In the genomic region with DNA sequence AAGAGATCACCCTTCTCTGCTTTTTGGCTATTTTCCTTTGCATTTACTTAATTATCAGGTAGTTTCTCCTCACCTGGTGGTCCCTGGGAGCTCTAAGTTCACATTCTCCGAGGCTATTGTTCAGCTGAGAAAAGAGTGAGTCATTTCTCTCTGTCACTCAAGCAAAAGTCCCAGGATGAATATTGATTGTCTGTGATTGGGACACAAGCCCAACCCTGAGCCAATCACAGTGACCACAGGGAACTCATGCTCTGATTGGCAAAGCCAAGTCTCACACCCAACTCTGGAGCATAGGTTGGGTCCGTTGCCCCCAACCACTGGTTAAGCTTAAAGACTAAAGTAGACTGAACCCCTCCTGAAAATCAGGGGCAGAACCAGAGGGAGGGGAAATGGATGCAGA, we compare ENCODE assay signal across 28 cellular contexts. TPM values are rescaled to one million over a fixed set of nuclear protein-coding genes. Genes with fewer than 3 reads are reported as not detected.
A peak's percentile ranks its signal among the peaks of the same experiment; 100 is the strongest.
DNase-seq lines count a peak whose midpoint lies in the region; ATAC-seq, FAIRE-seq and TF ChIP-seq lines count a peak whose summit lies in the region.
"Had no signal": no experiment of that assay in that cellular context is flagged by ENCODE, and none has a peak within 500 bp of the region (broad histone marks: within the 10 kb centered on the region; RNA-seq: fewer than 3 reads in every experiment).

No MANE protein-coding gene starts in this region.

- DNase-seq in HepG2 (ENCODE audit: low spot score) (peak; percentile 28), right lobe of liver (no peak), RWPE1 (ENCODE audit: low spot score) (no peak), foreskin keratinocyte (peak in 1 of 2 donors; percentile 71), KBM-7 (no peak), GM10266 (ENCODE audit: extremely low spot score) (no peak)
- no peak for DNase-seq in activated naive CD4-positive, alpha-beta T cell treated with anti-CD3 and anti-CD28 coated beads, Interleukin-2, amount 10 ng/mL, durations not matched to agents 7 days and 5 days
- DNase-seq in activated T-helper 1 cell treated with anti-CD3 and anti-CD28 coated beads, Interleukin-12 subunit alpha, Interleukin-12 subunit beta, Interleukin-2, Interleukin-4 antibody, amounts not matched to agents 30 ng/mL and 10 ng/mL and 1 ng/mL, durations not matched to agents 14 hours and 24 hours and 36 hours (ENCODE audit: low spot score), result no peak
- DNase-seq: activated CD4-positive, alpha-beta memory T cell treated with anti-CD3 and anti-CD28 coated beads for 36 hours; anterior cingulate cortex; caudate nucleus; CD4-positive, CD25-positive, alpha-beta regulatory T cell; left lung; NCI-H1048; NCI-H1694 treated with DMSO at 0.1 percent for 48 hours; NCI-H2171 treated with DMSO at 0.1 percent for 48 hours; NCI-H524 treated with DMSO at 0.1 percent for 48 hours; stimulated activated naive CD4-positive, alpha-beta T cell treated with Interleukin-2 at 50 U/mL for 16 hours; T-cell; testis had no signal

- no peak overlapping the region for H3K4me3 Mint-ChIP-seq in activated naive CD4-positive, alpha-beta T cell treated with anti-CD3 and anti-CD28 coated beads, Interleukin-2, amount 10 ng/mL, durations not matched to agents 7 days and 5 days
- H3K4me3 Mint-ChIP-seq in activated T-helper 1 cell treated with anti-CD3 and anti-CD28 coated beads, Interleukin-12 subunit alpha, Interleukin-12 subunit beta, Interleukin-2, Interleukin-4 antibody, amounts not matched to agents 30 ng/mL and 10 ng/mL and 1 ng/mL, durations not matched to agents 14 hours and 24 hours and 36 hours, result no peak overlapping the region
- H3K4me3 Mint-ChIP-seq: activated CD4-positive, alpha-beta memory T cell treated with anti-CD3 and anti-CD28 coated beads for 36 hours; activated naive CD8-positive, alpha-beta T cell; CD4-positive, CD25-positive, alpha-beta regulatory T cell; dendritic cell treated with granulocyte-macrophage colony-stimulating factor and Interleukin-4, amounts not matched to agents 40 ng/mL and 50 ng/mL, for 4 days; T-cell had no signal

- H3K79me2 ChIP-seq in HepG2 (ENCODE audit: insufficient read depth, low read length), result no peaks in the 10 kb centered on the region

- no peak for TF ChIP-seq EP300 in HepG2 (IDR thresholded peaks at IDR 0.05; ENCODE audit: low read depth in 2 of 2, low read length in 2 of 2)
- TF ChIP-seq EP300 in HepG2 (CRISPR knock-in tag; IDR thresholded peaks at IDR 0.05; ENCODE audit: borderline replicate concordance), result no peak

- ATAC-seq in HepG2 (no peak), right lobe of liver (no peak), foreskin keratinocyte (no peak)
- ATAC-seq: activated CD4-positive, CD25-positive, alpha-beta regulatory T cell treated with anti-CD3 and anti-CD28 coated beads, Interleukin-2, amount 50 U/mL, for 24 hours; T-cell had no signal

- intact Hi-C loops in HepG2 (cut with micrococcal nuclease; ENCODE audit: unreplicated experiment) (no loop called here), right lobe of liver (cut with DNase I) (no loop called here)
- intact Hi-C loops in activated T-helper 1 cell treated with anti-CD3 and anti-CD28 coated beads, Interleukin-12 subunit alpha, Interleukin-12 subunit beta, Interleukin-2, Interleukin-4 antibody, amounts not matched to agents 30 ng/mL and 10 ng/mL and 1 ng/mL, durations not matched to agents 14 hours and 24 hours and 36 hours (cut with micrococcal nuclease), result no loop called here

- H3K36me3 ChIP-seq in HepG2 (replicated peaks in 1 of 2; ENCODE audit: control insufficient read depth in 1 of 2, insufficient read depth in 2 of 2, low read length in 2 of 2) (no peaks in the 10 kb centered on the region), right lobe of liver (no peaks in the 10 kb centered on the region)
- H3K36me3 ChIP-seq: left lung, neutrophil, prostate gland had no signal

- no peak overlapping the region for H3K9ac ChIP-seq in HepG2 (ENCODE audit: insufficient read depth, low read depth, low read length)

- H3K4me3 ChIP-seq in HepG2 (replicated peaks in 1 of 3; ENCODE audit: insufficient read depth in 1 of 3, low read depth in 2 of 3, low read length in 3 of 3) (no peak overlapping the region), right lobe of liver (no peak overlapping the region)
- H3K4me3 ChIP-seq: left lung, prostate gland, testis had no signal

- TF ChIP-seq CTCF in HepG2 (CRISPR knock-in tag; IDR thresholded peaks at IDR 0.05) (no peak), right lobe of liver (IDR thresholded peaks at IDR 0.05) (no peak), RWPE1 (conservative IDR thresholded peaks at IDR 0.05; ENCODE audit: low read depth) (no peak), foreskin keratinocyte (conservative IDR thresholded peaks at IDR 0.05) (no peak), GM10266 (IDR thresholded peaks at IDR 0.05; ENCODE audit: control insufficient read depth, insufficient read depth, low read depth, missing control alignments) (no peak)

- no peaks in the 10 kb centered on the region for H4K20me1 ChIP-seq in HepG2 (ENCODE audit: insufficient read depth, low read length)

- POLR2A ChIA-PET in HepG2 (lab: Yijun Ruan, JAX) (no interaction called here), RWPE1 (lab: Yijun Ruan, JAX; ENCODE audit: low non-redundant PET) (interaction anchor here (0.6 to 1.7 kb wide), 4 partner anchors 32 to 153 kb away, joined by 4 to 7 read pairs (median 4); a partner anchor contains a TSS)

- 4% methylated on average over 2 of the region's 2 CpGs for WGBS in HepG2 (ENCODE audit: low lambda C conversion rate)
- WGBS in right lobe of liver (ENCODE audit: insufficient coverage, low coverage, low lambda C conversion rate, missing lambda C conversion rate), result 23% methylated on average over 1 of the region's 2 CpGs

- H2AFZ ChIP-seq in HepG2 (ENCODE audit: low read length), result no peak overlapping the region

- H3K27ac Mint-ChIP-seq in activated naive CD4-positive, alpha-beta T cell treated with anti-CD3 and anti-CD28 coated beads, Interleukin-2, amount 10 ng/mL, durations not matched to agents 7 days and 5 days, result no peak overlapping the region
- H3K27ac Mint-ChIP-seq in activated T-helper 1 cell treated with anti-CD3 and anti-CD28 coated beads, Interleukin-12 subunit alpha, Interleukin-12 subunit beta, Interleukin-2, Interleukin-4 antibody, amounts not matched to agents 30 ng/mL and 10 ng/mL and 1 ng/mL, durations not matched to agents 14 hours and 24 hours and 36 hours, result no peak overlapping the region
- H3K27ac Mint-ChIP-seq: activated CD4-positive, alpha-beta memory T cell treated with anti-CD3 and anti-CD28 coated beads for 36 hours; activated naive CD8-positive, alpha-beta T cell; dendritic cell treated with granulocyte-macrophage colony-stimulating factor and Interleukin-4, amounts not matched to agents 40 ng/mL and 50 ng/mL, for 4 days; T-cell had no signal

- H3K27me3 ChIP-seq in HepG2 (ENCODE audit: control insufficient read depth in 1 of 2, insufficient read depth in 2 of 2, low read length in 2 of 2), result peaks cover 0 to 67% of the 10 kb centered on the region in 2 experiments; a peak in 3 of 5 replicates
- H3K27me3 ChIP-seq in right lobe of liver, result no peaks in the 10 kb centered on the region
- H3K27me3 ChIP-seq in foreskin keratinocyte, result no peaks in the 10 kb centered on the region
- H3K27me3 ChIP-seq: testis had no signal

- no peak for FAIRE-seq in HepG2 (lab: Jason Lieb, UNC)
- FAIRE-seq: urothelium cell line had no signal

- peaks cover 9% of the 10 kb centered on the region for H3K4me1 Mint-ChIP-seq in activated naive CD4-positive, alpha-beta T cell treated with anti-CD3 and anti-CD28 coated beads, Interleukin-2, amount 10 ng/mL, durations not matched to agents 7 days and 5 days
- no peaks in the 10 kb centered on the region for H3K4me1 Mint-ChIP-seq in activated T-helper 1 cell treated with anti-CD3 and anti-CD28 coated beads, Interleukin-12 subunit alpha, Interleukin-12 subunit beta, Interleukin-2, Interleukin-4 antibody, amounts not matched to agents 30 ng/mL and 10 ng/mL and 1 ng/mL, durations not matched to agents 14 hours and 24 hours and 36 hours (ENCODE audit: low read depth)

- in situ Hi-C loops in HepG2 (cut with HindIII; ENCODE audit: extremely low pct_ligation_motif_present, low pct_unique_long_range_greater_than_20kb) (no loop called here), KBM-7 (cut with MboI; ENCODE audit: low pct_unique_long_range_greater_than_20kb, low sequenced_read_pairs) (no loop called here)

- H3K9me3 ChIP-seq in HepG2 (ENCODE audit: low read length), result no peaks in the 10 kb centered on the region
- H3K9me3 ChIP-seq in right lobe of liver, result no peaks in the 10 kb centered on the region
- H3K9me3 ChIP-seq: left lung, neutrophil, prostate gland, testis had no signal

- H3K27ac ChIP-seq in HepG2 (ENCODE audit: extremely low read length, insufficient read depth, low read length) (no peak overlapping the region), right lobe of liver (no peak overlapping the region), RWPE1 (peak overlapping the region; percentile 98), foreskin keratinocyte (peak overlapping the region; percentile 98)
- H3K27ac ChIP-seq: HL-60, left lung, neutrophil, prostate gland, testis had no signal

- H3K4me1 ChIP-seq in HepG2 (ENCODE audit: insufficient read depth, low read length) (peaks cover 20% of the 10 kb centered on the region), right lobe of liver (no peaks in the 10 kb centered on the region), foreskin keratinocyte (peaks cover 71% of the 10 kb centered on the region)
- H3K4me1 ChIP-seq: left lung, prostate gland, testis had no signal

- no TSS peak for BruUV-seq in HepG2 (replicated peaks; lab: Mats Ljungman, UMichigan)

- peaks cover 17% of the 10 kb centered on the region for H3K27me3 Mint-ChIP-seq in activated naive CD4-positive, alpha-beta T cell treated with anti-CD3 and anti-CD28 coated beads, Interleukin-2, amount 10 ng/mL, durations not matched to agents 7 days and 5 days
- peaks cover 3% of the 10 kb centered on the region for H3K27me3 Mint-ChIP-seq in activated T-helper 1 cell treated with anti-CD3 and anti-CD28 coated beads, Interleukin-12 subunit alpha, Interleukin-12 subunit beta, Interleukin-2, Interleukin-4 antibody, amounts not matched to agents 30 ng/mL and 10 ng/mL and 1 ng/mL, durations not matched to agents 14 hours and 24 hours and 36 hours (ENCODE audit: insufficient read depth)

- no peak overlapping the region for H3K4me2 ChIP-seq in HepG2 (ENCODE audit: low read depth, low read length)

- CTCF ChIA-PET in HepG2 (lab: Yijun Ruan, JAX; ENCODE audit: low intra/inter-chr PET ratio, low total read pairs), result no interaction called here
- CTCF ChIA-PET in RWPE1 (lab: Yijun Ruan, JAX), result interaction anchor here (0.5 to 3.9 kb wide), 5 partner anchors 18 to 121 kb away, joined by 3 to 18 read pairs (median 6); no protein-coding TSS in a partner anchor
- CTCF ChIA-PET in activated naive CD4-positive, alpha-beta T cell treated with anti-CD3 and anti-CD28 coated beads, Interleukin-2, amount 10 ng/mL, durations not matched to agents 7 days and 5 days (lab: Charles Lee), result interaction anchor here (1.9 kb wide), 1 partner anchor 33 kb away, joined by 7 read pairs; no protein-coding TSS in a partner anchor

- TF ChIP-seq POLR2A in HepG2 (IDR thresholded peaks at IDR 0.05; ENCODE audit: insufficient read depth in 1 of 2, low read depth in 2 of 2, low read length in 2 of 2) (no peak), right lobe of liver (IDR thresholded peaks at IDR 0.05) (no peak)

- H3K9me3 Mint-ChIP-seq in activated naive CD4-positive, alpha-beta T cell treated with anti-CD3 and anti-CD28 coated beads, Interleukin-2, amount 10 ng/mL, durations not matched to agents 7 days and 5 days, result no peaks in the 10 kb centered on the region
- no peaks in the 10 kb centered on the region for H3K9me3 Mint-ChIP-seq in activated T-helper 1 cell treated with anti-CD3 and anti-CD28 coated beads, Interleukin-12 subunit alpha, Interleukin-12 subunit beta, Interleukin-2, Interleukin-4 antibody, amounts not matched to agents 30 ng/mL and 10 ng/mL and 1 ng/mL, durations not matched to agents 14 hours and 24 hours and 36 hours
- H3K9me3 Mint-ChIP-seq: activated CD4-positive, alpha-beta memory T cell treated with anti-CD3 and anti-CD28 coated beads for 36 hours; dendritic cell treated with granulocyte-macrophage colony-stimulating factor and Interleukin-4, amounts not matched to agents 40 ng/mL and 50 ng/mL, for 4 days; T-cell had no signal

- TF ChIP-seq RAD21 in HepG2 (CRISPR knock-in tag; IDR thresholded peaks at IDR 0.05), result no peak

- no peaks in the 10 kb centered on the region for H3K36me3 Mint-ChIP-seq in activated naive CD4-positive, alpha-beta T cell treated with anti-CD3 and anti-CD28 coated beads, Interleukin-2, amount 10 ng/mL, durations not matched to agents 7 days and 5 days
- H3K36me3 Mint-ChIP-seq in activated T-helper 1 cell treated with anti-CD3 and anti-CD28 coated beads, Interleukin-12 subunit alpha, Interleukin-12 subunit beta, Interleukin-2, Interleukin-4 antibody, amounts not matched to agents 30 ng/mL and 10 ng/mL and 1 ng/mL, durations not matched to agents 14 hours and 24 hours and 36 hours (ENCODE audit: low read depth), result no peaks in the 10 kb centered on the region
- H3K36me3 Mint-ChIP-seq: activated CD4-positive, alpha-beta memory T cell treated with anti-CD3 and anti-CD28 coated beads for 36 hours; activated naive CD8-positive, alpha-beta T cell; CD4-positive, CD25-positive, alpha-beta regulatory T cell; T-cell had no signal

RNA-seq across cellular contexts. Expression of a gene that starts 27.8 kb away (rescaled TPM):
- not detected in 2 replicates for total RNA-seq in HepG2 (2016; rRNA removed; fragmentation: Illumina TruSeq; extraction: Trizol)
- total RNA-seq in HepG2 (2016; cell fraction: cytosol; rRNA removed; fragmentation: Illumina TruSeq; extraction: Trizol; ENCODE audit: low read depth), result not detected in 2 replicates
- total RNA-seq in HepG2 (2016; cell fraction: insoluble cytoplasmic fraction; rRNA removed; fragmentation: Illumina TruSeq; extraction: Trizol), result not detected in 2 replicates
- total RNA-seq in HepG2 (2016; cell fraction: membrane; rRNA removed; fragmentation: Illumina TruSeq; extraction: Trizol), result not detected in 2 replicates
- not detected in 2 replicates for total RNA-seq in HepG2 (2016; cell fraction: nucleus; rRNA removed; fragmentation: Illumina TruSeq; extraction: Trizol)
- polyA plus RNA-seq in HepG2 (2011; rRNA removed), result under 0.01 TPM in 1 of 2 replicates, not detected in the other
- polyA plus RNA-seq in HepG2 (2011; cell fraction: cytosol; rRNA removed), result not detected in 2 replicates
- not detected in 2 replicates for polyA plus RNA-seq in HepG2 (2011; cell fraction: nucleus; rRNA removed)
- 0.03 and 0.07 TPM in 2 replicates for polyA plus RNA-seq in HepG2 (2012)
- polyA plus RNA-seq in HepG2 (2016; cell fraction: cytosol; fragmentation: Illumina TruSeq; extraction: Trizol; ENCODE audit: low read depth), result not detected in 2 replicates
- polyA plus RNA-seq in HepG2 (2016; cell fraction: insoluble cytoplasmic fraction; fragmentation: Illumina TruSeq; extraction: Trizol; ENCODE audit: low read depth), result not detected in 2 replicates
- not detected in 2 replicates for polyA plus RNA-seq in HepG2 (2016; cell fraction: membrane; fragmentation: Illumina TruSeq; extraction: Trizol; ENCODE audit: low read depth)
- polyA plus RNA-seq in HepG2 (2016; cell fraction: nucleus; fragmentation: Illumina TruSeq; extraction: Trizol; ENCODE audit: insufficient read depth, low read depth), result not detected in 2 replicates
- 0.09 TPM in 1 of 2 replicates, not detected in the other for polyA minus RNA-seq in HepG2 (2011; rRNA and poly(A)+ RNA removed; ENCODE audit: low replicate concordance)
- polyA minus RNA-seq in HepG2 (2011; cell fraction: cytosol; rRNA and poly(A)+ RNA removed), result not detected in 2 replicates
- polyA minus RNA-seq in HepG2 (2011; cell fraction: nucleus; rRNA and poly(A)+ RNA removed), result not detected in 2 replicates
- total RNA-seq in right lobe of liver, result not detected
- total RNA-seq in foreskin keratinocyte, result 85.9 and 95.1 TPM in 2 replicates
- 26.4 and 26.8 TPM in 2 replicates for polyA plus RNA-seq in foreskin keratinocyte
- not detected in 2 replicates for total RNA-seq in activated T-helper 1 cell treated with anti-CD3 and anti-CD28 coated beads, Interleukin-12 subunit alpha, Interleukin-12 subunit beta, Interleukin-2, Interleukin-4 antibody, amounts not matched to agents 30 ng/mL and 10 ng/mL and 1 ng/mL, durations not matched to agents 14 hours and 24 hours and 36 hours
- total RNA-seq: activated CD4-positive, alpha-beta memory T cell treated with anti-CD3 and anti-CD28 coated beads for 36 hours; CD4-positive, CD25-positive, alpha-beta regulatory T cell; RPMI7951; T-cell had no signal

Comparison
In these comparisons a context has a peak if more than half of its experiments do, and no peak if none do; other contexts are left out.
1. H3K27ac ChIP-seq: peak in RWPE1 (single experiment) and foreskin keratinocyte (single experiment); none in HepG2 (single experiment) and right lobe of liver (0 of 3).
2. RNA of a gene that starts 27.8 kb away (total RNA-seq): 85.9 to 95.1 TPM in foreskin keratinocyte; not detected in HepG2, not detected in right lobe of liver and not detected in activated T-helper 1 cell treated with anti-CD3 and anti-CD28 coated beads, Interleukin-12 subunit alpha, Interleukin-12 subunit beta, Interleukin-2, Interleukin-4 antibody, amounts not matched to agents 30 ng/mL and 10 ng/mL and 1 ng/mL, durations not matched to agents 14 hours and 24 hours and 36 hours; every median in the first group is over 10 times any median in the second.